ENCODE assay signal across 1 cellular context in genomic region chr1:40257688-40258444, GRCh38.
A peak's percentile ranks its signal among the peaks of the same experiment; 100 is the strongest.
TF ChIP-seq lines count a peak whose summit lies in the region.

ZMPSTE24 (plus strand) TSS chr1:40258236; CDS start chr1:40258272, 36 bp downstream.

TF ChIP-seq in HEK293, 187 proteins besides CTCF, POLR2A, EP300 and RAD21 (continued from another document):
- TF ChIP-seq ZNF362 (tag by site-specific recombination; IDR thresholded peaks at IDR 0.05), result no peak
- no peak for TF ChIP-seq ZNF211 (tag by site-specific recombination; IDR thresholded peaks at IDR 0.05; ENCODE audit: low read depth)
- peak; percentile 95 for TF ChIP-seq ZNF624 (tag by site-specific recombination; IDR thresholded peaks at IDR 0.05)
- TF ChIP-seq ZNF19 (tag by site-specific recombination; IDR thresholded peaks at IDR 0.05; ENCODE audit: low read depth), result no peak
- TF ChIP-seq ZNF521 (tag by site-specific recombination; IDR thresholded peaks at IDR 0.05), result no peak
- peak; percentile 61 for TF ChIP-seq ZNF10 (tag by site-specific recombination; IDR thresholded peaks at IDR 0.05)
- peak; percentile 86 for TF ChIP-seq ZNF777 (tag by site-specific recombination; IDR thresholded peaks at IDR 0.05; ENCODE audit: borderline replicate concordance)
- peak; percentile 86; the same call in 1 of the 2 replicates for TF ChIP-seq ZNF768 (tag by site-specific recombination; IDR thresholded peaks at IDR 0.05)
- peak; percentile 97 for TF ChIP-seq ZNF692 (tag by site-specific recombination; IDR thresholded peaks at IDR 0.05)
- peak; percentile 79 for TF ChIP-seq ZNF558 (tag by site-specific recombination; IDR thresholded peaks at IDR 0.05)
- TF ChIP-seq ZNF214 (tag by site-specific recombination; IDR thresholded peaks at IDR 0.05; ENCODE audit: borderline replicate concordance), result no peak
- TF ChIP-seq MYNN (tag by site-specific recombination; IDR thresholded peaks at IDR 0.05; ENCODE audit: borderline replicate concordance), result peak; percentile 87; the same call in 1 of the 2 replicates
- TF ChIP-seq ZNF169 (tag by site-specific recombination; IDR thresholded peaks at IDR 0.05), result no peak
- TF ChIP-seq WT1 (tag by site-specific recombination; IDR thresholded peaks at IDR 0.05), result peak; percentile 82
- no peak for TF ChIP-seq ZNF16 (tag by site-specific recombination; IDR thresholded peaks at IDR 0.05; ENCODE audit: low read depth)
- TF ChIP-seq HOXC10 (CRISPR knock-in tag; IDR thresholded peaks at IDR 0.05), result peak; percentile 66; the same call in 1 of the 2 replicates
- peak; percentile 72; the same call in 1 of the 2 replicates for TF ChIP-seq ZNF792 (tag by site-specific recombination; IDR thresholded peaks at IDR 0.05)
- TF ChIP-seq PRDM4 (tag by site-specific recombination; IDR thresholded peaks at IDR 0.05), result peak; percentile 85
- TF ChIP-seq ZNF324 (tag by site-specific recombination; IDR thresholded peaks at IDR 0.05), result peak; percentile 97
- peak; percentile 100 for TF ChIP-seq KLF7 (tag by site-specific recombination; IDR thresholded peaks at IDR 0.05; ENCODE audit: borderline replicate concordance)
- TF ChIP-seq ZNF449 (tag by site-specific recombination; IDR thresholded peaks at IDR 0.05), result peak; percentile 79
- peak; percentile 99 for TF ChIP-seq ZNF391 (tag by site-specific recombination; IDR thresholded peaks at IDR 0.05; ENCODE audit: borderline replicate concordance, low read depth)
- TF ChIP-seq ZNF148 (tag by site-specific recombination; IDR thresholded peaks at IDR 0.05; ENCODE audit: borderline replicate concordance), result no peak
- TF ChIP-seq ZNF654 (tag by site-specific recombination; IDR thresholded peaks at IDR 0.05; ENCODE audit: low read depth), result peak; percentile 2; the same call in 1 of the 2 replicates
- peak; percentile 99 for TF ChIP-seq ZXDB (tag by site-specific recombination; IDR thresholded peaks at IDR 0.05)
- no peak for TF ChIP-seq ZNF202 (tag by site-specific recombination; IDR thresholded peaks at IDR 0.05; ENCODE audit: borderline replicate concordance)
- no peak for TF ChIP-seq ZNF560 (tag by site-specific recombination; IDR thresholded peaks at IDR 0.05; ENCODE audit: borderline replicate concordance)
- TF ChIP-seq REST (tag by site-specific recombination; IDR thresholded peaks at IDR 0.05), result no peak; the same call in none of the 2 replicates
- peak; percentile 96 for TF ChIP-seq ZNF610 (tag by site-specific recombination; IDR thresholded peaks at IDR 0.05; ENCODE audit: borderline replicate concordance)
- 0 out of 2 replicates have a peak, but pooled peaks have one; percentile 7 for TF ChIP-seq BCL6B (tag by site-specific recombination; IDR thresholded peaks at IDR 0.05)
- TF ChIP-seq ZNF18 (tag by site-specific recombination; IDR thresholded peaks at IDR 0.05), result peak; percentile 44; the same call in 1 of the 2 replicates
- no peak for TF ChIP-seq SALL2 (tag by site-specific recombination; IDR thresholded peaks at IDR 0.05; ENCODE audit: borderline replicate concordance)
- peak; percentile 100 for TF ChIP-seq PATZ1 (tag by site-specific recombination; IDR thresholded peaks at IDR 0.05)
- TF ChIP-seq ZEB2 (tag by site-specific recombination; IDR thresholded peaks at IDR 0.05), result peak; percentile 97
- TF ChIP-seq YY2 (tag by site-specific recombination; IDR thresholded peaks at IDR 0.05), result peak; percentile 87
TF ChIP-seq in HEK293: peak in this region for 119.
